ENCODE assay signal across 19 cellular contexts in genomic region chr17:804541-805435, GRCh38. TPM values are rescaled to one million over a fixed set of nuclear protein-coding genes. Genes with fewer than 3 reads are reported as not detected.
DNase-seq lines count a peak whose midpoint lies in the region; ATAC-seq and TF ChIP-seq lines count a peak whose summit lies in the region.
"Had no signal": no experiment of that assay in that cellular context is flagged by ENCODE, and none has a peak within 500 bp of the region (broad histone marks: within the 10 kb centered on the region; RNA-seq: fewer than 3 reads in every experiment).

No MANE protein-coding gene starts in this region.

- DNase-seq in H7 (peak; percentile 78), NCI-H146 treated with DMSO at 0.1 percent for 48 hours (lab: John Stamatoyannopoulos, UW; ENCODE audit: unreplicated experiment) (peak; percentile 58), glutamatergic neuron (peak; percentile 62), retina (peak; percentile 82)
- no peak for DNase-seq in NK-92 treated with Interleukin-12 subunit alpha and Interleukin-12 subunit beta, amount 100 ng/mL, for 24 hours (lab: John Stamatoyannopoulos, UW)
- DNase-seq in activated CD8-positive, alpha-beta memory T cell treated with anti-CD3 and anti-CD28 coated beads, Interleukin-2, amount 50 U/mL, for 4 hours, result no peak
- no peak for DNase-seq in activated naive CD8-positive, alpha-beta T cell treated with anti-CD3 and anti-CD28 coated beads, Interleukin-2, amount 50 U/mL, for 24 hours
- DNase-seq: ACHN; AML-193; CD4-positive, CD25-positive, alpha-beta regulatory T cell; EL; NCI-H1694 treated with DMSO at 0.1 percent for 48 hours; NCI-H345; NCI-H526; RPMI8226; SJCRH30; SW 1271 had no signal

- peaks cover 27% of the 10 kb centered on the region for H3K9me3 Mint-ChIP-seq in glutamatergic neuron (ENCODE audit: unreplicated experiment)
- H3K9me3 Mint-ChIP-seq in activated naive CD8-positive, alpha-beta T cell treated with anti-CD3 and anti-CD28 coated beads, Interleukin-2, amount 50 U/mL, for 24 hours, result no peaks in the 10 kb centered on the region
- H3K9me3 Mint-ChIP-seq: CD4-positive, CD25-positive, alpha-beta regulatory T cell had no signal

- H3K4me3 ChIP-seq in H7 (ENCODE audit: insufficient read depth, low read depth, low read length), result no peak overlapping the region
- H3K4me3 ChIP-seq: HAP-1, K562, SJCRH30 had no signal

- peaks cover 17% of the 10 kb centered on the region for H3K27me3 Mint-ChIP-seq in glutamatergic neuron (ENCODE audit: unreplicated experiment)
- H3K27me3 Mint-ChIP-seq in activated naive CD8-positive, alpha-beta T cell treated with anti-CD3 and anti-CD28 coated beads, Interleukin-2, amount 50 U/mL, for 24 hours, result no peaks in the 10 kb centered on the region
- H3K27me3 Mint-ChIP-seq: CD4-positive, CD25-positive, alpha-beta regulatory T cell had no signal

- H3K4me1 Mint-ChIP-seq in glutamatergic neuron (ENCODE audit: low read depth, unreplicated experiment), result peaks cover 17% of the 10 kb centered on the region
- H3K4me1 Mint-ChIP-seq in activated naive CD8-positive, alpha-beta T cell treated with anti-CD3 and anti-CD28 coated beads, Interleukin-2, amount 50 U/mL, for 24 hours, result no peaks in the 10 kb centered on the region
- H3K4me1 Mint-ChIP-seq: CD4-positive, CD25-positive, alpha-beta regulatory T cell had no signal

- H3K36me3 ChIP-seq in H7 (replicated peaks; ENCODE audit: control insufficient read depth, insufficient read depth, low read length), result peaks cover 10% of the 10 kb centered on the region
- H3K36me3 ChIP-seq: SJCRH30 had no signal

- H3K27ac Mint-ChIP-seq in glutamatergic neuron (ENCODE audit: unreplicated experiment), result peak overlapping the region; percentile 48
- no peak overlapping the region for H3K27ac Mint-ChIP-seq in activated naive CD8-positive, alpha-beta T cell treated with anti-CD3 and anti-CD28 coated beads, Interleukin-2, amount 50 U/mL, for 24 hours
- H3K27ac Mint-ChIP-seq: CD4-positive, CD25-positive, alpha-beta regulatory T cell had no signal

- no peaks in the 10 kb centered on the region for H3K27me3 ChIP-seq in H7 (ENCODE audit: control insufficient read depth, insufficient read depth, low read length)
- H3K27me3 ChIP-seq: SJCRH30 had no signal

- ATAC-seq in activated naive CD8-positive, alpha-beta T cell treated with anti-CD3 and anti-CD28 coated beads, Interleukin-2, amount 50 U/mL, for 24 hours, result no peak
- ATAC-seq: K562 had no signal

- no peak for TF ChIP-seq CTCF in glutamatergic neuron (IDR thresholded peaks at IDR 0.05; ENCODE audit: partially characterized antibody, unreplicated experiment)

- H3K4me3 Mint-ChIP-seq in glutamatergic neuron (ENCODE audit: unreplicated experiment), result no peak overlapping the region
- H3K4me3 Mint-ChIP-seq in activated naive CD8-positive, alpha-beta T cell treated with anti-CD3 and anti-CD28 coated beads, Interleukin-2, amount 50 U/mL, for 24 hours, result no peak overlapping the region
- H3K4me3 Mint-ChIP-seq: CD4-positive, CD25-positive, alpha-beta regulatory T cell had no signal

- no peaks in the 10 kb centered on the region for H3K36me3 Mint-ChIP-seq in glutamatergic neuron (ENCODE audit: unreplicated experiment)
- no peaks in the 10 kb centered on the region for H3K36me3 Mint-ChIP-seq in activated naive CD8-positive, alpha-beta T cell treated with anti-CD3 and anti-CD28 coated beads, Interleukin-2, amount 50 U/mL, for 24 hours (ENCODE audit: low read depth)
- H3K36me3 Mint-ChIP-seq: CD4-positive, CD25-positive, alpha-beta regulatory T cell had no signal

RNA-seq across cellular contexts. Expression of gene MRM3, which starts 22.6 kb away (rescaled TPM):
- total RNA-seq in H7 (2014; rRNA removed; shearing (Covaris generic)), result 58.9 and 61.5 TPM in 2 replicates
- 11.8 TPM for total RNA-seq in glutamatergic neuron (ENCODE audit: unreplicated experiment)

RNA-seq across cellular contexts. Expression of gene GLOD4, which starts 22.7 kb away (rescaled TPM):
- total RNA-seq in H7 (2014; rRNA removed; shearing (Covaris generic)), result 55.9 and 60.8 TPM in 2 replicates
- 80.1 TPM for total RNA-seq in glutamatergic neuron (ENCODE audit: unreplicated experiment)

RNA-seq across cellular contexts. Expression of gene GEMIN4, which starts 52.7 kb away (rescaled TPM):
- 21.4 and 29.4 TPM in 2 replicates for total RNA-seq in H7 (2014; rRNA removed; shearing (Covaris generic))
- 19.9 TPM for total RNA-seq in glutamatergic neuron (ENCODE audit: unreplicated experiment)

Comparison
In these comparisons a context has a peak if more than half of its experiments do, and no peak if none do; other contexts are left out.
1. DNase-seq: peak in H7 (single experiment), NCI-H146 treated with DMSO at 0.1 percent for 48 hours (single experiment), glutamatergic neuron (single experiment) and retina (single experiment); none in NK-92 treated with Interleukin-12 subunit alpha and Interleukin-12 subunit beta, amount 100 ng/mL, for 24 hours (single experiment), activated CD8-positive, alpha-beta memory T cell treated with anti-CD3 and anti-CD28 coated beads, Interleukin-2, amount 50 U/mL, for 4 hours (single experiment) and activated naive CD8-positive, alpha-beta T cell treated with anti-CD3 and anti-CD28 coated beads, Interleukin-2, amount 50 U/mL, for 24 hours (single experiment).